In the genomic region with DNA sequence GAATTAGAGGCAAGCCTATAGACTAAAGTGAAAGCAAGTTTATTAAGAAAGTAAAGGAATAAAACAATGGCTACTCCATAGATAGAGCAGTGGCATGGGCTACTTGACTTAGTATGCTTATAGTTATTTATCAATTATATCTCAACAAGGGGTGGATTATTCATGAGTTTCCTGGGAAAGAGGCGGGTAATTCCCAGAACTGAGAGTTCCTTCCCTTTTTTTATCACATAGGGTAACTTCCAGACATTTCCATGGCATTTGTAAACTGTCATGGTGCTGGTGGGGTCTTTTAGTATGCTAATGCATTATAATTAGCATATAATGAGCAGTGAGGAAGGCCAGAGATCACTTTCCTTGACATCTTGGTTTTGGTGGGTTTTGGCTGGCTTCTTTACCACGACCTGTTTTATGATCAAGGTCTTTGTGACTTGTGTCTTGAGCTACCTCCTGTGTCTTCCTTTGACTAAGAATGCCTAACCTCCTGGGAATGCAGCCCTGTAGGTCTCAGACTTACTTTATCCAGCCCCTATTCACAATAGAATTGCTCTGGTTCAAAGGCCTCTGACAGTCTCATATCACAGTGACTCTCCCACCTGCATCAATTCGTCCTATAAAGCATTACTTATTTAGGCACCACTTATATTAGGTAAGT, we compare ENCODE assay signal across 1 cellular context.
TF ChIP-seq lines count a peak whose summit lies in the region.

No MANE protein-coding gene starts in this region.

TF ChIP-seq in H1, 55 proteins besides CTCF, POLR2A, EP300 and RAD21:
- TF ChIP-seq YY1 (IDR thresholded peaks at IDR 0.05; ENCODE audit: low read depth, low read length) (peak; percentile 21; the same call in 1 of the 2 replicates), TEAD4 (IDR thresholded peaks at IDR 0.05; ENCODE audit: low read depth, low read length) (peak; percentile 81), TCF12 (IDR thresholded peaks at IDR 0.05; ENCODE audit: low read depth, low read length) (no peak), POU5F1 (IDR thresholded peaks at IDR 0.05; ENCODE audit: low read depth, low read length) (0 out of 2 replicates have a peak, but pooled peaks have one; percentile 34)
TF ChIP-seq in H1: peak in this region for 3.
